ENCODE assay signal across 1 cellular context in genomic region chr1:96721053-96721381, GRCh38.
TF ChIP-seq lines count a peak whose summit lies in the region.

No MANE protein-coding gene starts in this region.

TF ChIP-seq in GM12878, 131 proteins besides CTCF, POLR2A, EP300 and RAD21 (continued from another document):
- TF ChIP-seq ZBTB40 (IDR thresholded peaks at IDR 0.05; ENCODE audit: borderline replicate concordance) (no peak), MTA2 (IDR thresholded peaks at IDR 0.05; ENCODE audit: low read depth) (no peak), TCF3 (IDR thresholded peaks at IDR 0.05; ENCODE audit: borderline replicate concordance, insufficient read depth, low read depth, low read length) (no peak), E2F4 (IDR thresholded peaks at IDR 0.05; ENCODE audit: low read depth, low read length) (no peak), CREM (IDR thresholded peaks at IDR 0.05; ENCODE audit: low read depth) (no peak), RBBP5 (conservative IDR thresholded peaks at IDR 0.05) (no peak), IRF3 (IDR thresholded peaks at IDR 0.05) (no peak), BCL11A (IDR thresholded peaks at IDR 0.05; ENCODE audit: low read depth, low read length) (no peak)
